ENCODE assay signal across 8 cellular contexts in genomic region chr1:244864253-244865027, GRCh38. TPM values are rescaled to one million over a fixed set of nuclear protein-coding genes. Genes with fewer than 3 reads are reported as not detected.
A peak's percentile ranks its signal among the peaks of the same experiment; 100 is the strongest.
DNase-seq lines count a peak whose midpoint lies in the region; ATAC-seq and TF ChIP-seq lines count a peak whose summit lies in the region.

TSS of gene HNRNPU (minus strand) at chr1:244864543. CDS start at chr1:244864307, 236 bp downstream.

- H3K36me3 Mint-ChIP-seq in chondrocyte (ENCODE audit: low read depth): peaks cover 9% of the 10 kb centered on the region

- TF ChIP-seq CTCF in BE2C (IDR thresholded peaks at IDR 0.05; ENCODE audit: low read depth, low read length): peak; percentile 35
- peak; percentile 73 for TF ChIP-seq CTCF in chondrocyte (IDR thresholded peaks at IDR 0.05)
- peak; percentile 21 for TF ChIP-seq CTCF in kidney epithelial cell (IDR thresholded peaks at IDR 0.05; ENCODE audit: insufficient read depth, low read length, poor library complexity, severe bottlenecking)

- peaks cover 5% of the 10 kb centered on the region; the same call in 1 of the 2 replicates for H3K4me1 ChIP-seq in BE2C

- H3K9me3 Mint-ChIP-seq in chondrocyte (ENCODE audit: low read depth): no peaks in the 10 kb centered on the region

- peak; percentile 98 for DNase-seq in BE2C
- peak; percentile 87 for DNase-seq in NCI-H510A treated with DMSO at 0.1 percent for 48 hours (lab: John Stamatoyannopoulos, UW)
- DNase-seq in activated CD4-positive, alpha-beta T cell treated with anti-CD3 and anti-CD28 coated beads for 24 hours (ENCODE audit: low read depth in 2 of 2): peak; percentile 93
- peak; percentile 99 for DNase-seq in chondrocyte (ENCODE audit: low spot score)
- peak; percentile 82 for DNase-seq in kidney epithelial cell (ENCODE audit: low read depth)
- DNase-seq in stimulated activated CD4-positive, alpha-beta T cell treated with anti-CD3 and anti-CD28 coated beads, Interleukin-15, amount 100 ng/mL, for 48 hours (ENCODE audit: low read depth in 2 of 2): peak; percentile 89 to 96

- no peaks in the 10 kb centered on the region for H3K9me3 ChIP-seq in BE2C

- peak; percentile 95 for TF ChIP-seq POLR2A in GM19193 (IDR thresholded peaks at IDR 0.05; ENCODE audit: extremely low read depth, insufficient read depth, insufficient read length)

- H3K27ac Mint-ChIP-seq in chondrocyte (ENCODE audit: unreplicated experiment): peak within 1 kb of the TSS; percentile 94

- ATAC-seq in HG03439 (IDR thresholded peaks at IDR 0.05; ENCODE audit: unreplicated experiment): peak; percentile 69

- H3K27me3 Mint-ChIP-seq in chondrocyte (ENCODE audit: low read depth): no peaks in the 10 kb centered on the region

- H3K36me3 ChIP-seq in BE2C (peaks cover 42% of the 10 kb centered on the region), kidney epithelial cell (ENCODE audit: control insufficient read depth, insufficient read depth, low read length) (no peaks in the 10 kb centered on the region)

- peaks cover 42% of the 10 kb centered on the region for H3K4me1 Mint-ChIP-seq in chondrocyte (ENCODE audit: low read depth)

- peak within 1 kb of the TSS; percentile 98 for H3K4me3 ChIP-seq in BE2C (ENCODE audit: low read depth, low read length)
- peak within 1 kb of the TSS; percentile 98 for H3K4me3 ChIP-seq in kidney epithelial cell (ENCODE audit: low read depth, low read length)

- no peaks in the 10 kb centered on the region for H3K27me3 ChIP-seq in BE2C
- no peaks in the 10 kb centered on the region for H3K27me3 ChIP-seq in kidney epithelial cell (ENCODE audit: control insufficient read depth, insufficient read depth, low read length)

- H3K4me3 Mint-ChIP-seq in chondrocyte (ENCODE audit: unreplicated experiment): peak within 1 kb of the TSS; percentile 91

RNA-seq across cellular contexts. Expression of gene HNRNPU, which starts in this region (rescaled TPM):
- 256 TPM for polyA plus RNA-seq in BE2C (2012; ENCODE audit: insufficient read depth, insufficient read length, low read depth)
- total RNA-seq in chondrocyte (223 to 285 TPM (median 226 TPM) in 3 replicates), kidney epithelial cell (271 and 358 TPM in 2 replicates)

Comparison
In these comparisons a context has a peak if more than half of its experiments do, and no peak if none do; other contexts are left out.
1. Peak in every context shown above with its lines: DNase-seq, ATAC-seq and H3K4me3 ChIP-seq.
2. CTCF ChIP-seq: peak in every context shown above with its lines; median percentile 73 in chondrocyte; 35 in BE2C; 21 in kidney epithelial cell.